In the genomic region with DNA sequence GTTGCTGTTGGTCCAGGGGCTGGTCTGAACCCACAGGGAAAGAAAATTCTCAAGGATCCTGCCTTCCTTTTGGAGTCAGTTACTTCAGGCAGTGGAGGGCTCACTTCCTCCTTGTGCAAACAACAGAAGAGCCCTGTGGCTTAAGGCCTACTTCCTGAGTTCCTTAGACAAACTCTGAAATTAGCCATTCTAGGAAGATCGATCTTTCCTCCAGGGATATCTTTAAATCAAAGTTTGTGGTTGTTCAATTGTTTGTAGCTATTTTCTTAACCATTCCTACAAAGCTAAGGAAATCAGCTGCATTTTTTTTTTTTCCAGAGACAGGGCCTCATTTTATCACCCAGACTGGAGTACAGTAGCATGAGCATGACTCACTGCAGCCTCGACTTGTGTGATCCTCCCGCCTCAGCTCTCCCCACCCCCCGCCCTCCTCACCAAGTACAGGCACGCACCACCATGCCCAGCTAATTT, we compare ENCODE assay signal across 9 cellular contexts.
DNase-seq lines count a peak whose midpoint lies in the region; ATAC-seq and TF ChIP-seq lines count a peak whose summit lies in the region.
"Had no signal": no experiment of that assay in that cellular context is flagged by ENCODE, and none has a peak within 500 bp of the region (broad histone marks: within the 10 kb centered on the region; RNA-seq: fewer than 3 reads in every experiment).

No MANE protein-coding gene starts in this region.

- H3K9me3 ChIP-seq in DND-41 (ENCODE audit: insufficient read depth, low read length, severe bottlenecking) = no peaks in the 10 kb centered on the region
- H3K9me3 ChIP-seq in left lung = no peaks in the 10 kb centered on the region
- no peaks in the 10 kb centered on the region for H3K9me3 ChIP-seq in tibial artery

- H3K79me2 ChIP-seq in DND-41 (ENCODE audit: insufficient read depth, low read length) = no peaks in the 10 kb centered on the region; the same call in 1 of the 2 replicates

- 0 out of 2 replicates have a peak overlapping the region, but pooled peaks have one; percentile 22 for H3K4me2 ChIP-seq in DND-41 (ENCODE audit: insufficient read depth, low read length)

- peak; percentile 66 for DNase-seq in DND-41
- peak; percentile 21 for DNase-seq in NCI-H82 treated with DMSO at 0.1 percent for 48 hours (lab: John Stamatoyannopoulos, UW; ENCODE audit: unreplicated experiment)
- DNase-seq in astrocyte of the hippocampus (ENCODE audit: low read depth, low spot score) = peak; percentile 95
- DNase-seq in left lung = peak in 1 of 2 donors; percentile 63
- peak in 1 of 2 donors; percentile 38 for DNase-seq in tibial artery
- no peak for DNase-seq in 8988T
- no peak for DNase-seq in NCI-H2029 treated with DMSO at 0.1 percent for 48 hours (lab: John Stamatoyannopoulos, UW)
- DNase-seq: naive B cell had no signal

- H4K20me1 ChIP-seq in DND-41 (ENCODE audit: insufficient read depth, low read length) = no peaks in the 10 kb centered on the region

- H3K9ac ChIP-seq in DND-41 (ENCODE audit: low read depth, low read length) = peak overlapping the region; percentile 39

- H3K4me3 ChIP-seq in DND-41 (ENCODE audit: low read depth in 1 of 2, low read length in 2 of 2) (no peak overlapping the region), left lung (no peak overlapping the region), tibial artery (no peak overlapping the region)

- TF ChIP-seq CTCF in DND-41 (IDR thresholded peaks at IDR 0.05; ENCODE audit: borderline replicate concordance, extremely low read depth, low read length, poor library complexity, severe bottlenecking) (no peak), left lung (IDR thresholded peaks at IDR 0.05) (no peak), tibial artery (IDR thresholded peaks at IDR 0.05) (no peak)

- H3K36me3 ChIP-seq in DND-41 (ENCODE audit: insufficient read depth, low read length) = no peaks in the 10 kb centered on the region
- H3K36me3 ChIP-seq in left lung = no peaks in the 10 kb centered on the region
- H3K36me3 ChIP-seq in tibial artery = no peaks in the 10 kb centered on the region

- H3K27me3 ChIP-seq in DND-41 (ENCODE audit: insufficient read depth, low read length, poor library complexity) = no peaks in the 10 kb centered on the region
- H3K27me3 ChIP-seq in left lung = no peaks in the 10 kb centered on the region
- H3K27me3 ChIP-seq in tibial artery = no peaks in the 10 kb centered on the region

- intact Hi-C loops in left lung (cut with DNase I) (no loop called here), tibial artery (cut with DNase I; ENCODE audit: low total_unique reads) (loop anchor here (5.0 kb wide), 1 partner anchor 77 kb away; no protein-coding TSS in a partner anchor)

- ATAC-seq in DND-41 (ENCODE audit: insufficient read depth, low read depth) = peak; percentile 84
- peak; percentile 87 for ATAC-seq in left lung
- no peak for ATAC-seq in GM19467 (IDR thresholded peaks at IDR 0.05; ENCODE audit: unreplicated experiment)

- H3K4me1 ChIP-seq in DND-41 (ENCODE audit: insufficient read depth, low read length) (peaks cover 63% of the 10 kb centered on the region), left lung (peaks cover 23 to 30% of the 10 kb centered on the region in 2 donors), tibial artery (peaks cover 0 to 34% (median 15%) of the 10 kb centered on the region in 4 donors)

- peak overlapping the region; percentile 81 for H3K27ac ChIP-seq in DND-41 (ENCODE audit: low read length)
- peak overlapping the region; percentile 77 to 81 for H3K27ac ChIP-seq in left lung
- peak overlapping the region; percentile 2 to 23 for H3K27ac ChIP-seq in tibial artery

- peak overlapping the region; percentile 64 for H2AFZ ChIP-seq in DND-41 (ENCODE audit: low read depth, low read length)

Comparison
In these comparisons a context has a peak if more than half of its experiments do, and no peak if none do; other contexts are left out.
1. DNase-seq: peak in DND-41 (single experiment), NCI-H82 treated with DMSO at 0.1 percent for 48 hours (single experiment) and astrocyte of the hippocampus (single experiment); none in 8988T (single experiment) and NCI-H2029 treated with DMSO at 0.1 percent for 48 hours (single experiment).
2. H3K27ac ChIP-seq: peak in every context shown above with its lines; median percentile 81 in DND-41; 79 in left lung; 12 in tibial artery.